Comparison of ENCODE assay signal across 14 cellular contexts in the genomic region with DNA sequence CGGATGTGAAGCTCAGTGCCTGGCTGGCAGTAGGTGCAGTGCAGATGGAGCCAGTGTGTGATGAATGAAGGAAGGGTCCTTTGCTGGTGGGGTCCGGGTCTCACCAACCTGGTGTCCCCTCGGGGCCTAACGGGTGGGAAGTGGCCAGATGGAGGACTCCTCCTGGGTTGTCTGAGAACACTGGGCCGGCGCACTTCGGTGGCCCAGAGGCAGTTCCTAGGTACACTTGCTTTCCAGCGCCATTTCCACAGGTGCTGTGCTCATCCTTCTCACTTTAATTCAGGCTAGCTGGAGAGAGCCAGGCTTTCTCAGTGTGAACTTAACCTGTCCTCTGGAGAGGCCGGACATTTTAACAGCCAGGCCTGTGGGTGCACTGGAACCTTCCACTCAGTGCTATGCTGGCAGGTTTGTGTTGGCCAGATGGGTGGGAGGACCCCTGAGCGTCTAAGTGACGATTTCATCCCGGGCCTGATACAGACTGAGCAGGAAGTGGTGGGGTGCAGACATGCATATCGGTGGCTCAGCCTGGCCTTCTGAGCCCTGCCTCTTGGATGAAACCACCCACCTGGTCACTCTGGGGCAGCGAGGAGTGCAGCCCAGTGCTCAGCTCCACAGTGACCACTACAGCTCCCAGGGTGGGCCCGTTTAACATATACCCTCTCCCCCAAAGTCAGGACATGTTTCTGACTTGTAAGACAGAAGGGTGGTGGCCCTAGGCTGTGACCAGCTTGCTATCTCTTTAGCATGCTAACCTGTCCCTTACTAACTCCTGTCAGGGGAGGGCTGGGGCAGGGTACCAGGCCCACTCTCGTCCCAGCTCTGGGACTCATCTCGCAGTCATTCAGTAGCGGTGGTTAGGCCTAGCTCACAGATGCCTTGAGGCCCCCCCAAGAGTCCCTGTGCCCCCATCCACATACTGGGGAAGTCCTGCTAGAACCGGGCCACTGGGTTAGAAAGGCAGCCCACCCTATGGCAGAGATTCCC. TPM values are rescaled to one million over a fixed set of nuclear protein-coding genes. Genes with fewer than 3 reads are reported as not detected.
DNase-seq lines count a peak whose midpoint lies in the region; ATAC-seq and TF ChIP-seq lines count a peak whose summit lies in the region.
"Had no signal": no experiment of that assay in that cellular context is flagged by ENCODE, and none has a peak within 500 bp of the region (broad histone marks: within the 10 kb centered on the region; RNA-seq: fewer than 3 reads in every experiment).

No MANE protein-coding gene starts in this region.

- 91% methylated on average over 19 of the region's 19 CpGs for WGBS in hepatocyte (ENCODE audit: low lambda C conversion rate, missing lambda C conversion rate)

- peaks cover 2% of the 10 kb centered on the region for H3K9me3 ChIP-seq in WERI-Rb-1 (ENCODE audit: severe bottlenecking)
- no peaks in the 10 kb centered on the region for H3K9me3 ChIP-seq in hepatocyte (ENCODE audit: low read depth)
- H3K9me3 ChIP-seq: colonic mucosa had no signal

- TF ChIP-seq CTCF in WERI-Rb-1 (IDR thresholded peaks at IDR 0.05; ENCODE audit: low read depth, low read length) (no peak), hepatocyte (IDR thresholded peaks at IDR 0.05; ENCODE audit: poor library complexity) (no peak)

- peak; percentile 76 for ATAC-seq in HG02885 (IDR thresholded peaks at IDR 0.05; ENCODE audit: poor library complexity, unreplicated experiment)
- ATAC-seq in HG03039 (IDR thresholded peaks at IDR 0.05; ENCODE audit: unreplicated experiment), result no peak

- peaks cover 12% of the 10 kb centered on the region for H3K4me1 ChIP-seq in hepatocyte (ENCODE audit: insufficient read depth)

- no peaks in the 10 kb centered on the region for H3K79me2 ChIP-seq in hepatocyte

- no peaks in the 10 kb centered on the region for H3K27me3 ChIP-seq in WERI-Rb-1 (ENCODE audit: insufficient read depth, low read depth, severe bottlenecking)
- no peaks in the 10 kb centered on the region for H3K27me3 ChIP-seq in hepatocyte
- H3K27me3 ChIP-seq: colonic mucosa had no signal

- intact Hi-C loops in posterior vena cava (cut with DNase I), result no loop called here

- H3K9me2 ChIP-seq in hepatocyte (replicated peaks; ENCODE audit: insufficient read depth), result no peaks in the 10 kb centered on the region

- no peak overlapping the region for H2AFZ ChIP-seq in hepatocyte

- DNase-seq in DMS 273 (lab: John Stamatoyannopoulos, UW; ENCODE audit: unreplicated experiment), result peak; percentile 40
- no peak for DNase-seq in DMS 273 treated with DMSO at 0.1 percent for 48 hours (lab: John Stamatoyannopoulos, UW)
- DNase-seq in WERI-Rb-1, result peak; percentile 69
- DNase-seq in posterior vena cava (ENCODE audit: low spot score), result peak; percentile 63
- no peak for DNase-seq in hepatocyte (ENCODE audit: low spot score)
- DNase-seq in NOMO-1 treated with dmso at 0.1 percent for 144 hours (lab: John Stamatoyannopoulos, UW; ENCODE audit: unreplicated experiment), result no peak
- DNase-seq: activated CD4-positive, alpha-beta T cell treated with anti-CD3 and anti-CD28 coated beads, Interleukin-2, amount 10 ng/mL, durations not matched to agents 7 days and 5 days; colonic mucosa; DMS53; NCI-H1417 treated with DMSO at 0.1 percent for 48 hours; NK-92 treated with Interleukin-12 subunit alpha and Interleukin-12 subunit beta, amount 100 ng/mL, for 24 hours; retina had no signal

- H3K27ac ChIP-seq in WERI-Rb-1 (peak overlapping the region; percentile 66), hepatocyte (no peak overlapping the region)
- H3K27ac ChIP-seq: colonic mucosa had no signal

- H3K4me3 ChIP-seq in WERI-Rb-1 (ENCODE audit: low read depth, low read length) (no peak overlapping the region), hepatocyte (no peak overlapping the region)
- H3K4me3 ChIP-seq: colonic mucosa had no signal

- H3K4me2 ChIP-seq in hepatocyte, result no peak overlapping the region

- H3K36me3 ChIP-seq in WERI-Rb-1 (no peaks in the 10 kb centered on the region), hepatocyte (replicated peaks; ENCODE audit: insufficient read depth, low read depth) (no peaks in the 10 kb centered on the region)
- H3K36me3 ChIP-seq: colonic mucosa had no signal

- no peaks in the 10 kb centered on the region for H4K20me1 ChIP-seq in hepatocyte (ENCODE audit: insufficient read depth, poor library complexity, severe bottlenecking)

RNA-seq across cellular contexts. Expression of gene PYGB, which starts 8.2 kb away (rescaled TPM):
- 100 to 1,000 TPM; 132 to 155 TPM for total RNA-seq in posterior vena cava
- 52.0 and 61.1 TPM in 2 replicates for total RNA-seq in hepatocyte
- polyA plus RNA-seq in hepatocyte, result 35.0 and 45.3 TPM in 2 replicates

RNA-seq across cellular contexts. Expression of gene ENTPD6, which starts 44.2 kb away (rescaled TPM):
- total RNA-seq in posterior vena cava, result 10 to 100 TPM; 48.5 to 51.0 TPM
- total RNA-seq in hepatocyte, result 58.1 and 80.4 TPM in 2 replicates
- polyA plus RNA-seq in hepatocyte, result 87.1 and 92.0 TPM in 2 replicates

Comparison
In these comparisons a context has a peak if more than half of its experiments do, and no peak if none do; other contexts are left out.
1. DNase-seq: peak in DMS 273 (single experiment), WERI-Rb-1 (single experiment) and posterior vena cava (single experiment); none in DMS 273 treated with DMSO at 0.1 percent for 48 hours (single experiment), hepatocyte (single experiment) and NOMO-1 treated with dmso at 0.1 percent for 144 hours (single experiment).